Comparison of ENCODE assay signal across 7 cellular contexts in the genomic region with DNA sequence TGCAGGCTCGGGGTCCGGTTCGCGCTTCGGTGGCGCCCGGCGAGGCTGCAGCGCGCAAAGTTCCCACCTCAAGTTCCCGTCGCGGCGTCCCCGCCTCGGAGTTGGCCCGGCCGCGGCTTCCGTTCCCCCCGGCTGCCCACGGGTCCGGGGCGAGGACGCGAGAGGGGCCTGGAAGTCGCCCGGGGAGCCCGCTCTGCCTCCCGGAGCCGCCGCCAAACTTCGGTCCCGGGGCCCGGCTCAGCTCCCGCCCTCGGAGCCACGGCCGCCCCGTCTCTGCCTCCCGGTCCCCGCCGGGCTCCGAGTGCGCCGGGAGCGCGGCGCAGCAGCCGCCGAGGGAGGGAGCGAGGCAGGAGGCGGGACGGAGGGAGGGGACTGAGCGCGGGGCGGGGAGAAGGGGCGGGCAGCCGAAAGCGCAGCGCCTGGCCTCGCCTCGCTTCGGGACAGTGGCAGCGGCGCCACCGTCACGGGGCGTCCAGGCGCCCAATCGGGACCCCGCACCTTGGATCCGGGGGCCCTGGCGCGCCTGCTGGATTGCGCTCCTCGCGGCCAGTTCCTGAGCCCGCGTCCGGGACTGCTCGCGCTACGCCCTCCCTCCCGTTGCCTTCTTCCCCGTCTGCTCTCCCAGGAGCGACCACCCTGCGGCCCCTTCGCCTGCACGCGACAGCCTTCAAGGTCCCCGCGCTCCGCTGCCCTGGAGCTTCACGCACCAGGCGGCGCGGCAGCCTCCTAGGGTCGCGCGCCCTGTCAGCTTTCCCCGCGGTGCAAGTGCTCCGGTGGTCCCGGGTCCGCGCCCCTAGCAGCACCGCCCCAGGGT. TPM values are rescaled to one million over a fixed set of nuclear protein-coding genes. Genes with fewer than 3 reads are reported as not detected.
A peak's percentile ranks its signal among the peaks of the same experiment; 100 is the strongest.
DNase-seq lines count a peak whose midpoint lies in the region; ATAC-seq and TF ChIP-seq lines count a peak whose summit lies in the region.

A gene with protein sequence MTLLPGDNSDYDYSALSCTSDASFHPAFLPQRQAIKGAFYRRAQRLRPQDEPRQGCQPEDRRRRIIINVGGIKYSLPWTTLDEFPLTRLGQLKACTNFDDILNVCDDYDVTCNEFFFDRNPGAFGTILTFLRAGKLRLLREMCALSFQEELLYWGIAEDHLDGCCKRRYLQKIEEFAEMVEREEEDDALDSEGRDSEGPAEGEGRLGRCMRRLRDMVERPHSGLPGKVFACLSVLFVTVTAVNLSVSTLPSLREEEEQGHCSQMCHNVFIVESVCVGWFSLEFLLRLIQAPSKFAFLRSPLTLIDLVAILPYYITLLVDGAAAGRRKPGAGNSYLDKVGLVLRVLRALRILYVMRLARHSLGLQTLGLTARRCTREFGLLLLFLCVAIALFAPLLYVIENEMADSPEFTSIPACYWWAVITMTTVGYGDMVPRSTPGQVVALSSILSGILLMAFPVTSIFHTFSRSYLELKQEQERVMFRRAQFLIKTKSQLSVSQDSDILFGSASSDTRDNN (minus strand): TSS at position 305 of the 814 bp plus-strand sequence. CDS start 12,769 bp downstream, outside the sequence.

- TF ChIP-seq CTCF in activated CD8-positive, alpha-beta T cell treated with anti-CD3 and anti-CD28 coated beads for 36 hours (IDR thresholded peaks at IDR 0.05): no peak

- H3K4me1 Mint-ChIP-seq in activated CD8-positive, alpha-beta T cell treated with anti-CD3 and anti-CD28 coated beads for 36 hours (ENCODE audit: low read depth): peaks cover 11% of the 10 kb centered on the region

- no peaks in the 10 kb centered on the region for H3K36me3 Mint-ChIP-seq in activated CD8-positive, alpha-beta T cell treated with anti-CD3 and anti-CD28 coated beads for 36 hours (ENCODE audit: low read depth)

- POLR2A ChIA-PET in activated CD8-positive, alpha-beta T cell treated with anti-CD3 and anti-CD28 coated beads for 36 hours (lab: Charles Lee): interaction anchor here (1.0 kb wide), 1 partner anchor 8 kb away, joined by 3 read pairs; no protein-coding TSS in a partner anchor

- H3K27me3 Mint-ChIP-seq in activated CD8-positive, alpha-beta T cell treated with anti-CD3 and anti-CD28 coated beads for 36 hours: peaks cover 60% of the 10 kb centered on the region

- CTCF ChIA-PET in activated CD8-positive, alpha-beta T cell treated with anti-CD3 and anti-CD28 coated beads for 36 hours (lab: Charles Lee): no interaction called here

- peak; percentile 48 for ATAC-seq in GM19025 (IDR thresholded peaks at IDR 0.05; ENCODE audit: low read depth, unreplicated experiment)
- peak; percentile 97 for ATAC-seq in activated CD8-positive, alpha-beta T cell treated with anti-CD3 and anti-CD28 coated beads for 36 hours

- intact Hi-C loops in activated CD8-positive, alpha-beta T cell treated with anti-CD3 and anti-CD28 coated beads for 36 hours (cut with micrococcal nuclease): no loop called here

- DNase-seq in NCI-H1048 (lab: John Stamatoyannopoulos, UW) (peak; percentile 51), epidermal melanocyte (ENCODE audit: insufficient read length, low spot score) (peak; percentile 83), middle frontal gyrus (ENCODE audit: extremely low spot score, low spot score) (peak; percentile 36), GDM1 (lab: John Stamatoyannopoulos, UW) (no peak)
- peak; percentile 66 for DNase-seq in activated CD8-positive, alpha-beta T cell treated with anti-CD3 and anti-CD28 coated beads for 36 hours
- peak; percentile 32 to 35 for DNase-seq in stimulated activated CD8-positive, alpha-beta memory T cell treated with anti-CD3 and anti-CD28 coated beads, Interleukin-7, amount 100 ng/mL, for 48 hours (ENCODE audit: extremely low read depth in 1 of 2, low read depth in 1 of 2)

- H3K27ac Mint-ChIP-seq in activated CD8-positive, alpha-beta T cell treated with anti-CD3 and anti-CD28 coated beads for 36 hours: no peak within 1 kb of the TSS

- H3K4me3 Mint-ChIP-seq in activated CD8-positive, alpha-beta T cell treated with anti-CD3 and anti-CD28 coated beads for 36 hours: peak within 1 kb of the TSS; percentile 58

- no peaks in the 10 kb centered on the region for H3K9me3 Mint-ChIP-seq in activated CD8-positive, alpha-beta T cell treated with anti-CD3 and anti-CD28 coated beads for 36 hours

RNA-seq across cellular contexts. Expression of the gene that starts here (rescaled TPM):
- 1 to 10 TPM; 1.8 TPM for total RNA-seq in activated CD8-positive, alpha-beta T cell treated with anti-CD3 and anti-CD28 coated beads for 36 hours
